14 cellular contexts compared by ENCODE assay signal in genomic region chr1:107804746-107805145, GRCh38.
DNase-seq lines count a peak whose midpoint lies in the region; ATAC-seq and TF ChIP-seq lines count a peak whose summit lies in the region.
"Had no signal": no experiment of that assay in that cellular context is flagged by ENCODE, and none has a peak within 500 bp of the region (broad histone marks: within the 10 kb centered on the region; RNA-seq: fewer than 3 reads in every experiment).

No MANE protein-coding gene starts in this region.

- peaks cover 61% of the 10 kb centered on the region for H4K20me1 ChIP-seq in Loucy (ENCODE audit: insufficient read depth, low read length, poor library complexity, severe bottlenecking)

- no peaks in the 10 kb centered on the region for H3K9me3 ChIP-seq in Loucy (ENCODE audit: insufficient read depth, low read depth, low read length)

- no peaks in the 10 kb centered on the region for H3K27me3 ChIP-seq in Loucy (ENCODE audit: insufficient read depth, low read length, poor library complexity, severe bottlenecking)
- H3K27me3 ChIP-seq: stomach had no signal

- no peaks in the 10 kb centered on the region for H3K27me3 Mint-ChIP-seq in activated T-cell treated with anti-CD3 and anti-CD28 coated beads, Interleukin-2, amount 50 U/mL, for 4 hours (ENCODE audit: low read depth)
- no peaks in the 10 kb centered on the region for H3K27me3 Mint-ChIP-seq in activated naive CD8-positive, alpha-beta T cell

- no peak for ATAC-seq in activated T-cell treated with anti-CD3 and anti-CD28 coated beads, Interleukin-2, amount 50 U/mL, for 4 hours
- no peak for ATAC-seq in stimulated activated effector memory CD8-positive, alpha-beta T cell treated with anti-CD3 and anti-CD28 coated beads, Interleukin-12 subunit alpha, Interleukin-12 subunit beta, amount 100 ng/mL, for 72 hours
- no peak for ATAC-seq in HG03342 (IDR thresholded peaks at IDR 0.05; ENCODE audit: unreplicated experiment)
- ATAC-seq: left ventricle myocardium superior, Right ventricle myocardium inferior had no signal

- H3K4me3 ChIP-seq in Loucy (ENCODE audit: low read length, poor library complexity, severe bottlenecking), result peak overlapping the region; percentile 51
- H3K4me3 ChIP-seq: stomach had no signal

- peaks cover 7% of the 10 kb centered on the region for H3K9me3 Mint-ChIP-seq in activated T-cell treated with anti-CD3 and anti-CD28 coated beads, Interleukin-2, amount 50 U/mL, for 4 hours
- H3K9me3 Mint-ChIP-seq in activated naive CD8-positive, alpha-beta T cell (ENCODE audit: low read depth), result peaks cover 2% of the 10 kb centered on the region
- H3K9me3 Mint-ChIP-seq in stimulated activated effector memory CD8-positive, alpha-beta T cell treated with anti-CD3 and anti-CD28 coated beads, Interleukin-12 subunit alpha, Interleukin-12 subunit beta, amount 100 ng/mL, for 72 hours, result no peaks in the 10 kb centered on the region

- H3K4me1 Mint-ChIP-seq in activated T-cell treated with anti-CD3 and anti-CD28 coated beads, Interleukin-2, amount 50 U/mL, for 4 hours (ENCODE audit: low read depth), result peaks cover 48% of the 10 kb centered on the region
- H3K4me1 Mint-ChIP-seq in activated naive CD8-positive, alpha-beta T cell (ENCODE audit: low read depth), result peaks cover 45% of the 10 kb centered on the region
- H3K4me1 Mint-ChIP-seq in stimulated activated effector memory CD8-positive, alpha-beta T cell treated with anti-CD3 and anti-CD28 coated beads, Interleukin-12 subunit alpha, Interleukin-12 subunit beta, amount 100 ng/mL, for 72 hours, result peaks cover 37% of the 10 kb centered on the region

- no peak for TF ChIP-seq CTCF in Loucy (conservative IDR thresholded peaks at IDR 0.05; ENCODE audit: low read length)

- H3K27ac Mint-ChIP-seq in activated naive CD8-positive, alpha-beta T cell, result peak overlapping the region; percentile 55
- H3K27ac Mint-ChIP-seq in stimulated activated effector memory CD8-positive, alpha-beta T cell treated with anti-CD3 and anti-CD28 coated beads, Interleukin-12 subunit alpha, Interleukin-12 subunit beta, amount 100 ng/mL, for 72 hours, result peak overlapping the region; percentile 27

- H3K79me2 ChIP-seq in Loucy (ENCODE audit: insufficient read depth, low read length), result peaks cover 93% of the 10 kb centered on the region

- no peak for DNase-seq in activated T-cell treated with anti-CD3 and anti-CD28 coated beads, Interleukin-2, amount 50 U/mL, for 4 hours
- DNase-seq in activated T-cell treated with anti-CD3 and anti-CD28 coated beads, Interleukin-2, amount 50 U/mL, for 48 hours, result no peak
- DNase-seq in stimulated activated effector memory CD8-positive, alpha-beta T cell treated with anti-CD3 and anti-CD28 coated beads, Interleukin-12 subunit alpha, Interleukin-12 subunit beta, amount 100 ng/mL, for 72 hours (ENCODE audit: low spot score in 2 of 2), result no peak
- DNase-seq in NCI-H1417 treated with DMSO at 0.1 percent for 48 hours (lab: John Stamatoyannopoulos, UW) (no peak), NCI-H2227 (lab: John Stamatoyannopoulos, UW; ENCODE audit: unreplicated experiment) (no peak)
- DNase-seq: activated CD8-positive, alpha-beta memory T cell treated with anti-CD3 and anti-CD28 coated beads for 24 hours; foreskin fibroblast; left ventricle myocardium superior; NK-92 treated with Interleukin-12 subunit alpha and Interleukin-12 subunit beta, amount 100 ng/mL, for 24 hours; stomach had no signal

- 0 out of 2 replicates have a peak, but pooled peaks cover 5% of the 10 kb centered on the region for H3K36me3 ChIP-seq in Loucy (ENCODE audit: insufficient read depth, low read length)
- H3K36me3 ChIP-seq: stomach had no signal

- H3K4me2 ChIP-seq in Loucy (ENCODE audit: low read depth, low read length, poor library complexity, severe bottlenecking), result peak overlapping the region; percentile 68

- peak overlapping the region; percentile 55 for H3K9ac ChIP-seq in Loucy (ENCODE audit: low read depth, low read length, poor library complexity, severe bottlenecking)

- 0 out of 2 replicates have a peak, but pooled peaks cover 3% of the 10 kb centered on the region for H3F3A ChIP-seq in Loucy (ENCODE audit: low read depth)

- H3K9me2 ChIP-seq in Loucy (replicated peaks; ENCODE audit: low read depth, low read length), result no peaks in the 10 kb centered on the region

- no peak overlapping the region for H2AFZ ChIP-seq in Loucy (ENCODE audit: low read length)

- peak overlapping the region; percentile 2 for H3K4me3 Mint-ChIP-seq in activated T-cell treated with anti-CD3 and anti-CD28 coated beads, Interleukin-2, amount 50 U/mL, for 4 hours
- peak overlapping the region; percentile 48 for H3K4me3 Mint-ChIP-seq in activated naive CD8-positive, alpha-beta T cell
- peak overlapping the region; percentile 3 for H3K4me3 Mint-ChIP-seq in stimulated activated effector memory CD8-positive, alpha-beta T cell treated with anti-CD3 and anti-CD28 coated beads, Interleukin-12 subunit alpha, Interleukin-12 subunit beta, amount 100 ng/mL, for 72 hours

- peaks cover 70% of the 10 kb centered on the region for H3K4me1 ChIP-seq in Loucy (ENCODE audit: insufficient read depth, low read length, poor library complexity, severe bottlenecking)
- H3K4me1 ChIP-seq: stomach had no signal

- no peaks in the 10 kb centered on the region for H3K36me3 Mint-ChIP-seq in activated T-cell treated with anti-CD3 and anti-CD28 coated beads, Interleukin-2, amount 50 U/mL, for 4 hours (ENCODE audit: insufficient read depth)
- H3K36me3 Mint-ChIP-seq in activated naive CD8-positive, alpha-beta T cell, result peaks cover 2% of the 10 kb centered on the region
- no peaks in the 10 kb centered on the region for H3K36me3 Mint-ChIP-seq in stimulated activated effector memory CD8-positive, alpha-beta T cell treated with anti-CD3 and anti-CD28 coated beads, Interleukin-12 subunit alpha, Interleukin-12 subunit beta, amount 100 ng/mL, for 72 hours
